ENCODE assay signal across 16 cellular contexts in genomic region chr9:130933114-130934046, GRCh38. TPM values are rescaled to one million over a fixed set of nuclear protein-coding genes. Genes with fewer than 3 reads are reported as not detected.
DNase-seq lines count a peak whose midpoint lies in the region; ATAC-seq and TF ChIP-seq lines count a peak whose summit lies in the region.
"Had no signal": no experiment of that assay in that cellular context is flagged by ENCODE, and none has a peak within 500 bp of the region (broad histone marks: within the 10 kb centered on the region; RNA-seq: fewer than 3 reads in every experiment).

No MANE protein-coding gene starts in this region.

- H3K9me3 Mint-ChIP-seq in mesothelial cell of epicardium: no peaks in the 10 kb centered on the region
- H3K9me3 Mint-ChIP-seq in naive thymus-derived CD8-positive, alpha-beta T cell: no peaks in the 10 kb centered on the region
- H3K9me3 Mint-ChIP-seq: activated B cell treated with CpG ODN at 0.5 μM for 24 hours; activated T-helper 1 cell treated with anti-CD3 and anti-CD28 coated beads, Interleukin-12 subunit alpha, Interleukin-12 subunit beta, Interleukin-2, Interleukin-4 antibody, amounts not matched to agents 30 ng/mL and 10 ng/mL and 1 ng/mL, durations not matched to agents 14 hours and 24 hours and 36 hours; central memory CD8-positive, alpha-beta T cell had no signal

- H3K27ac Mint-ChIP-seq in mesothelial cell of epicardium: peak overlapping the region; percentile 62
- H3K27ac Mint-ChIP-seq in naive thymus-derived CD8-positive, alpha-beta T cell: no peak overlapping the region
- H3K27ac Mint-ChIP-seq: activated B cell treated with CpG ODN at 0.5 μM for 24 hours; activated T-helper 1 cell treated with anti-CD3 and anti-CD28 coated beads, Interleukin-12 subunit alpha, Interleukin-12 subunit beta, Interleukin-2, Interleukin-4 antibody, amounts not matched to agents 30 ng/mL and 10 ng/mL and 1 ng/mL, durations not matched to agents 14 hours and 24 hours and 36 hours had no signal

- H3K4me2 ChIP-seq in fibroblast of lung (ENCODE audit: extremely low read depth, insufficient read depth, low read length): peak overlapping the region; percentile 38

- no peaks in the 10 kb centered on the region for H3K36me3 Mint-ChIP-seq in mesothelial cell of epicardium
- no peaks in the 10 kb centered on the region for H3K36me3 Mint-ChIP-seq in naive thymus-derived CD8-positive, alpha-beta T cell

- H3K4me1 Mint-ChIP-seq in mesothelial cell of epicardium: peaks cover 33% of the 10 kb centered on the region
- peaks cover 0 to 10% (median 9%) of the 10 kb centered on the region in 4 donors for H3K4me1 Mint-ChIP-seq in naive thymus-derived CD8-positive, alpha-beta T cell
- H3K4me1 Mint-ChIP-seq: central memory CD8-positive, alpha-beta T cell had no signal

- H3K36me3 ChIP-seq in fibroblast of lung (ENCODE audit: control insufficient read depth, insufficient read depth, low read length): no peaks in the 10 kb centered on the region
- H3K36me3 ChIP-seq: gastrocnemius medialis had no signal

- H3K4me3 Mint-ChIP-seq in mesothelial cell of epicardium: no peak overlapping the region
- H3K4me3 Mint-ChIP-seq in naive thymus-derived CD8-positive, alpha-beta T cell: no peak overlapping the region
- H3K4me3 Mint-ChIP-seq: activated B cell treated with CpG ODN at 0.5 μM for 24 hours; activated T-helper 1 cell treated with anti-CD3 and anti-CD28 coated beads, Interleukin-12 subunit alpha, Interleukin-12 subunit beta, Interleukin-2, Interleukin-4 antibody, amounts not matched to agents 30 ng/mL and 10 ng/mL and 1 ng/mL, durations not matched to agents 14 hours and 24 hours and 36 hours; central memory CD8-positive, alpha-beta T cell had no signal

- H4K20me1 ChIP-seq in fibroblast of lung (ENCODE audit: control insufficient read depth, extremely low read depth, insufficient read depth, low read length): no peaks in the 10 kb centered on the region

- no peaks in the 10 kb centered on the region for H3K79me2 ChIP-seq in fibroblast of lung (ENCODE audit: control insufficient read depth, insufficient read depth, low read length)

- POLR2A ChIA-PET in naive thymus-derived CD8-positive, alpha-beta T cell (lab: Charles Lee): no interaction called here

- TF ChIP-seq CTCF in fibroblast of lung (conservative IDR thresholded peaks at IDR 0.05 in 1 of 2, IDR thresholded peaks at IDR 0.05 in 1 of 2; ENCODE audit: low read depth in 1 of 2, low read length in 2 of 2): no peak
- TF ChIP-seq CTCF in mesothelial cell of epicardium (IDR thresholded peaks at IDR 0.05; ENCODE audit: unreplicated experiment): no peak

- peak; percentile 89 for DNase-seq in ELR (ENCODE audit: low read depth)
- peak; percentile 40 for DNase-seq in RKO (ENCODE audit: low spot score)
- peak; percentile 81 to 83 for DNase-seq in fibroblast of lung (ENCODE audit: low read depth in 2 of 2)
- DNase-seq in mesothelial cell of epicardium (ENCODE audit: low spot score in 2 of 2, unreplicated experiment in 2 of 2): no peak
- no peak for DNase-seq in stimulated activated CD4-positive, alpha-beta T cell treated with anti-CD3 and anti-CD28 coated beads, Interleukin-1b, Interleukin-23, amount 100 ng/mL, for 48 hours
- DNase-seq in naive thymus-derived CD8-positive, alpha-beta T cell: no peak
- DNase-seq in C1 segment of cervical spinal cord (lab: John Stamatoyannopoulos, UW): no peak
- DNase-seq: activated B cell treated with CpG ODN at 0.5 μM for 24 hours, gastrocnemius medialis, KG1 had no signal

- ATAC-seq in HG03432 (IDR thresholded peaks at IDR 0.05; ENCODE audit: unreplicated experiment): no peak
- no peak for ATAC-seq in naive thymus-derived CD8-positive, alpha-beta T cell
- ATAC-seq: gastrocnemius medialis had no signal

- no peak overlapping the region for H2AFZ ChIP-seq in fibroblast of lung (ENCODE audit: low read length)

- H3K27me3 Mint-ChIP-seq in mesothelial cell of epicardium (ENCODE audit: low read depth): peaks cover 33% of the 10 kb centered on the region
- H3K27me3 Mint-ChIP-seq in naive thymus-derived CD8-positive, alpha-beta T cell: peaks cover 29 to 85% (median 46%) of the 10 kb centered on the region in 5 donors

- no peaks in the 10 kb centered on the region for H3K27me3 ChIP-seq in fibroblast of lung (ENCODE audit: control insufficient read depth, insufficient read depth, low read length)

- H3K9ac ChIP-seq in fibroblast of lung (ENCODE audit: insufficient read depth, low read length): peak overlapping the region; percentile 48

- no peaks in the 10 kb centered on the region for H3K9me3 ChIP-seq in fibroblast of lung (ENCODE audit: control insufficient read depth, insufficient read depth, low read depth, low read length)
- H3K9me3 ChIP-seq: gastrocnemius medialis had no signal

- H3K27ac ChIP-seq in fibroblast of lung (ENCODE audit: insufficient read depth, low read length): peak overlapping the region; percentile 83
- H3K27ac ChIP-seq: gastrocnemius medialis had no signal

- peaks cover 57% of the 10 kb centered on the region for H3K4me1 ChIP-seq in fibroblast of lung (ENCODE audit: control insufficient read depth, extremely low read depth, insufficient read depth, low read length)

- H3K4me3 ChIP-seq in fibroblast of lung (replicated peaks in 1 of 4; ENCODE audit: control extremely low read depth in 1 of 4, insufficient read depth in 1 of 4, low read depth in 3 of 4, low read length in 4 of 4): peak overlapping the region in 2 of 4 experiments; percentile 8 to 12
- H3K4me3 ChIP-seq: gastrocnemius medialis had no signal

RNA-seq across cellular contexts. Expression of gene FIBCD1, which starts 5.7 kb away (rescaled TPM):
- total RNA-seq in fibroblast of lung (7.3 and 9.8 TPM in 2 replicates), mesothelial cell of epicardium (1.5 to 2.2 TPM (median 1.8 TPM) in 3 replicates)
- 7.2 and 28.0 TPM in 2 replicates for polyA plus RNA-seq in fibroblast of lung
- 24.8 and 66.0 TPM in 2 replicates for polyA plus RNA-seq in fibroblast of lung (2012)
- polyA minus RNA-seq in fibroblast of lung (ENCODE audit: low replicate concordance): 5.4 and 39.7 TPM in 2 replicates
- not detected for total RNA-seq in naive thymus-derived CD8-positive, alpha-beta T cell
- polyA plus RNA-seq in naive thymus-derived CD8-positive, alpha-beta T cell: not detected
- total RNA-seq: activated B cell treated with CpG ODN at 0.5 μM for 24 hours; activated T-helper 1 cell treated with anti-CD3 and anti-CD28 coated beads, Interleukin-12 subunit alpha, Interleukin-12 subunit beta, Interleukin-2, Interleukin-4 antibody, amounts not matched to agents 30 ng/mL and 10 ng/mL and 1 ng/mL, durations not matched to agents 14 hours and 24 hours and 36 hours; gastrocnemius medialis; mononuclear cell; sciatic nerve had no signal

RNA-seq across cellular contexts. Expression of gene QRFP, which starts 36.8 kb away (rescaled TPM):
- total RNA-seq in fibroblast of lung: not detected in 2 replicates
- polyA plus RNA-seq in fibroblast of lung: not detected in 2 replicates
- polyA plus RNA-seq in fibroblast of lung (2012): 0.17 and 0.40 TPM in 2 replicates
- polyA minus RNA-seq in fibroblast of lung (ENCODE audit: low replicate concordance): not detected in 2 replicates
- not detected in 3 replicates for total RNA-seq in mesothelial cell of epicardium
- total RNA-seq in naive thymus-derived CD8-positive, alpha-beta T cell: not detected
- not detected for polyA plus RNA-seq in naive thymus-derived CD8-positive, alpha-beta T cell
- total RNA-seq: activated B cell treated with CpG ODN at 0.5 μM for 24 hours; activated T-helper 1 cell treated with anti-CD3 and anti-CD28 coated beads, Interleukin-12 subunit alpha, Interleukin-12 subunit beta, Interleukin-2, Interleukin-4 antibody, amounts not matched to agents 30 ng/mL and 10 ng/mL and 1 ng/mL, durations not matched to agents 14 hours and 24 hours and 36 hours; gastrocnemius medialis; mononuclear cell; sciatic nerve; urinary bladder had no signal

Comparison
In these comparisons a context has a peak if more than half of its experiments do, and no peak if none do; other contexts are left out.
1. DNase-seq: peak in ELR (single experiment), RKO (single experiment) and fibroblast of lung (2 of 2); none in mesothelial cell of epicardium (0 of 2), stimulated activated CD4-positive, alpha-beta T cell treated with anti-CD3 and anti-CD28 coated beads, Interleukin-1b, Interleukin-23, amount 100 ng/mL, for 48 hours (single experiment), naive thymus-derived CD8-positive, alpha-beta T cell (0 of 10) and C1 segment of cervical spinal cord (0 of 14).